In the genomic region with DNA sequence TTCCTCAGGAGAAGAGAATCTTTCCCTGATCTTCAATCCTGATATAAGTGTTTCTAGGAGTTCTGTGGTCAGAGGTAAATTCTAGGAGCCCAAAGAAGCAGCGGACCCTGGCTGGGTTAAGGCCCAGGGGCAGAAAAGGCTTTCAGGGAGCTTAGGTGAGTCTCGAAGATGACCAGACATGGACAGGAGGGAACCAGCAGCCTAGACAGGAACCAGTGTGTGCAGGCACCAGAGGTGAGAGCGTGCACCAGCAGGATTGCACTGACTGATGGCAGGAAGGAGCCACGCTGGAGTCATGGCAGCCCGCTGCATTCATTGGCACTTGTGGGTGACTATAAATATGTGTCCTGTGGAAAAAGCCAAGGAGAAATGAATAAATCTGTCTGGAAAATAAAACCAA, we compare ENCODE assay signal across 3 cellular contexts.
"Had no signal": no experiment of that assay in that cellular context is flagged by ENCODE, and none has a peak within 500 bp of the region (broad histone marks: within the 10 kb centered on the region; RNA-seq: fewer than 3 reads in every experiment).

No MANE protein-coding gene starts in this region.

- H3K4me3 ChIP-seq: GM12878 had no signal

- DNase-seq: GDM1, GF-D8 had no signal

- ATAC-seq: GM12878 had no signal
